ENCODE assay signal across 1 cellular context in genomic region chr2:203535784-203536590, GRCh38.
TF ChIP-seq lines count a peak whose summit lies in the region.

No MANE protein-coding gene starts in this region.

TF ChIP-seq in HEK293, 187 proteins besides CTCF, POLR2A, EP300 and RAD21 (continued from another document):
- no peak for TF ChIP-seq ZBTB11 (tag by site-specific recombination; conservative IDR thresholded peaks at IDR 0.05; ENCODE audit: low read depth)
